ENCODE assay signal across 1 cellular context in the genomic region with DNA sequence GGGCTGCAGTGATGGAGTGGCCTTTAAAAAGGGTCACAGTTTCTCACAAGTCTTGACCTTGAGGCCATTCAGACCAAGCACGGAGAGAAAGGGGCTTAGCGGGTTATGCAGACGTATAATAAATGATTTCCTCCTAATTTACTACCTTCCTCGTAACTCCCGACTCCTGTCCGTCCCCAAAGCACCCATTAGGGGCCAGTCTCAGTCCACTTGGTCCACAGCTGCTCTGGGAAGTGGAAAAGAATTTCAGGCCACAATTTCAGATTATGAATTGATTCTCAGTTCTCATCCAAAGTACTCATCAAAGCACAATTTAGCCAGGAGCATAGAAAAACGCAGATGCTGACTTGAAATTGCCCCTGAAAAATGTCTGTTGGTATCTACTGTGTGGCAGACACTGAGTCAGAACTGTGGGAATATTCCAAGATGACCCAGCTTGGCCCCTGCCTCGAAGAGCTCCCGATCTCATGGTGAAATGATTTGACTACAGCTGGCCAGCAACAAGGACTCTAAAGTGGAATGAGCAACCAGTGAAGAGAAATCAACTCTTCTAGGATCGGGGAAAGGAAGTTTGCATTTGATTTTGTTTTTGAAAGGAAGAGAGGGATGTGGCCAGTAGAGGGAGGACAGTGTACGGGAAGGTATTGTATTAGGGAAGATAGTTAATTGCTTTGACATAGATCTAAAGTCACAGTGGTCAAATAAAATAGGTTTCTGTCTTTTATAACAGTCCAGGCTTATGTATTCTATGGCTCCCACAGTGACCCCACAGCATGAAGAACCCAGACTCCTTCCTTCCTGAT.
TF ChIP-seq lines count a peak whose summit lies in the region.

No MANE protein-coding gene starts in this region.

TF ChIP-seq in A549, 52 proteins besides CTCF, POLR2A, EP300 and RAD21 (continued from another document):
- TF ChIP-seq ESRRA (IDR thresholded peaks at IDR 0.05; ENCODE audit: borderline replicate concordance, low read length) = no peak
- TF ChIP-seq, protein P1, sequence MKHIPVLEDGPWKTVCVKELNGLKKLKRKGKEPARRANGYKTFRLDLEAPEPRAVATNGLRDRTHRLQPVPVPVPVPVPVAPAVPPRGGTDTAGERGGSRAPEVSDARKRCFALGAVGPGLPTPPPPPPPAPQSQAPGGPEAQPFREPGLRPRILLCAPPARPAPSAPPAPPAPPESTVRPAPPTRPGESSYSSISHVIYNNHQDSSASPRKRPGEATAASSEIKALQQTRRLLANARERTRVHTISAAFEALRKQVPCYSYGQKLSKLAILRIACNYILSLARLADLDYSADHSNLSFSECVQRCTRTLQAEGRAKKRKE (CRISPR knock-in tag; IDR thresholded peaks at IDR 0.05; ENCODE audit: low read depth) = no peak
- TF ChIP-seq, protein P2, sequence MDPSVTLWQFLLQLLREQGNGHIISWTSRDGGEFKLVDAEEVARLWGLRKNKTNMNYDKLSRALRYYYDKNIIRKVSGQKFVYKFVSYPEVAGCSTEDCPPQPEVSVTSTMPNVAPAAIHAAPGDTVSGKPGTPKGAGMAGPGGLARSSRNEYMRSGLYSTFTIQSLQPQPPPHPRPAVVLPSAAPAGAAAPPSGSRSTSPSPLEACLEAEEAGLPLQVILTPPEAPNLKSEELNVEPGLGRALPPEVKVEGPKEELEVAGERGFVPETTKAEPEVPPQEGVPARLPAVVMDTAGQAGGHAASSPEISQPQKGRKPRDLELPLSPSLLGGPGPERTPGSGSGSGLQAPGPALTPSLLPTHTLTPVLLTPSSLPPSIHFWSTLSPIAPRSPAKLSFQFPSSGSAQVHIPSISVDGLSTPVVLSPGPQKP (IDR thresholded peaks at IDR 0.05; ENCODE audit: low read depth, low read length) = no peak
- no peak for TF ChIP-seq MYC (IDR thresholded peaks at IDR 0.05; ENCODE audit: borderline replicate concordance, low read length)
- TF ChIP-seq HOXB5 (CRISPR knock-in tag; IDR thresholded peaks at IDR 0.05) = no peak
- no peak for TF ChIP-seq CBX8 (IDR thresholded peaks at IDR 0.05)
- TF ChIP-seq KDM5A (IDR thresholded peaks at IDR 0.05) = no peak
- TF ChIP-seq HEYL (CRISPR knock-in tag; IDR thresholded peaks at IDR 0.05) = no peak
- no peak for TF ChIP-seq EHMT2 (IDR thresholded peaks at IDR 0.05; ENCODE audit: low read depth)
- TF ChIP-seq EHF (CRISPR knock-in tag; IDR thresholded peaks at IDR 0.05) = no peak
- no peak for TF ChIP-seq CHD2 (IDR thresholded peaks at IDR 0.05; ENCODE audit: low read length, partially characterized antibody)
- TF ChIP-seq SMC3 (IDR thresholded peaks at IDR 0.05) = no peak
- TF ChIP-seq GATA3 (IDR thresholded peaks at IDR 0.05; ENCODE audit: borderline replicate concordance) = no peak
- no peak for TF ChIP-seq NPAS2 (CRISPR knock-in tag; IDR thresholded peaks at IDR 0.05; ENCODE audit: borderline replicate concordance)
- TF ChIP-seq CEBPB (IDR thresholded peaks at IDR 0.05) = no peak
- no peak for TF ChIP-seq TP53 (CRISPR knock-in tag; IDR thresholded peaks at IDR 0.05)
- no peak for TF ChIP-seq RCOR1 (IDR thresholded peaks at IDR 0.05; ENCODE audit: low read depth, low read length)
